Comparison of ENCODE assay signal across 18 cellular contexts in the genomic region with DNA sequence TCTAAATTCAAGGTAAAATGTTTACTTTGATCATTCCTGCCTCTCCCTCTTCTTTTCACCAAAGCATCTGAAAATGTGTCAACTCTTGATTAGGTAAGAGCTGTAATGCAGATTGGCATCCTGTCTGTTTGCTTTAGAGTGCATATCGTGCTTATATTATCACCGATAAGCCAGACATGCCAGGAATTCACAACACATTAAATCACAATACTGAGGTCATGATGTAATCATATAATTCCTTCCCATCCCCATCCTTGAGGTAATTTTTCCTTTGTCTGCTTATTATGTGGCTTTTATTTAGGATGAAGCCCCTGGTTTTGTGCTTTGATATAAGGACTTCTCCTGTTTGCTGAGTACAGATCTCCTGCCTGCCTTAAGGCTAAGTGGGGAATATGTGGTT. TPM values are rescaled to one million over a fixed set of nuclear protein-coding genes. Genes with fewer than 3 reads are reported as not detected.
DNase-seq lines count a peak whose midpoint lies in the region; ATAC-seq, FAIRE-seq and TF ChIP-seq lines count a peak whose summit lies in the region.
"Had no signal": no experiment of that assay in that cellular context is flagged by ENCODE, and none has a peak within 500 bp of the region (broad histone marks: within the 10 kb centered on the region; RNA-seq: fewer than 3 reads in every experiment).

No MANE protein-coding gene starts in this region.

- no peak for FAIRE-seq in bronchial epithelial cell (lab: Jason Lieb, UNC)

- no peaks in the 10 kb centered on the region for H3F3A ChIP-seq in PC-3 (ENCODE audit: low read length, unreplicated experiment)

- peaks cover 55% of the 10 kb centered on the region for H3K36me3 Mint-ChIP-seq in mesothelial cell of epicardium

- peak overlapping the region; percentile 15; the same call in 1 of the 2 replicates for H3K4me2 ChIP-seq in PC-3 (ENCODE audit: low read length)

- peaks cover 29% of the 10 kb centered on the region for H3K79me2 ChIP-seq in PC-3 (ENCODE audit: low read length)

- DNase-seq in Caki2 (ENCODE audit: low read depth) = peak; percentile 54
- peak; percentile 52 for DNase-seq in PC-3
- peak; percentile 87 for DNase-seq in bronchial epithelial cell (ENCODE audit: low read depth)
- no peak for DNase-seq in mesothelial cell of epicardium (ENCODE audit: low spot score in 2 of 2, unreplicated experiment in 2 of 2)
- DNase-seq in mucosa of descending colon = no peak
- DNase-seq in activated effector memory CD4-positive, alpha-beta T cell treated with anti-CD3 and anti-CD28 coated beads, Interleukin-2, amount 50 U/mL, for 16 hours = no peak
- no peak for DNase-seq in stimulated activated naive CD4-positive, alpha-beta T cell (lab: John Stamatoyannopoulos, UW)
- DNase-seq: activated T-cell treated with anti-CD3 and anti-CD28 coated beads, Interleukin-2, amount 50 U/mL, for 4 hours; C1 segment of cervical spinal cord; effector CD8-positive, alpha-beta T cell; GOT3; naive thymus-derived CD4-positive, alpha-beta T cell; NCI-H2081 treated with DMSO at 0.1 percent for 48 hours; stimulated activated CD4-positive, alpha-beta T cell treated with anti-CD3 and anti-CD28 coated beads, Interleukin-4, amount 100 ng/mL, for 4 hours had no signal

- H3K4me1 ChIP-seq in PC-3 (ENCODE audit: insufficient read depth, low read length) (peaks cover 50% of the 10 kb centered on the region), mucosa of descending colon (ENCODE audit: low read depth) (no peaks in the 10 kb centered on the region)

- H3K27me3 Mint-ChIP-seq in mesothelial cell of epicardium (ENCODE audit: low read depth) = no peaks in the 10 kb centered on the region
- H3K27me3 Mint-ChIP-seq: naive thymus-derived CD4-positive, alpha-beta T cell; stimulated activated memory B cell treated with anti-CD40 and anti-IgM and Interleukin-4, amounts not matched to agents 10 μg/mL and 1 μg/mL and 100 μg/mL, for 72 hours had no signal

- no peak for TF ChIP-seq CTCF in PC-3 (conservative IDR thresholded peaks at IDR 0.05; ENCODE audit: low read depth, low read length)
- no peak for TF ChIP-seq CTCF in bronchial epithelial cell (IDR thresholded peaks at IDR 0.05; ENCODE audit: insufficient read depth, low read length, severe bottlenecking)
- TF ChIP-seq CTCF in mesothelial cell of epicardium (IDR thresholded peaks at IDR 0.05; ENCODE audit: unreplicated experiment) = no peak
- TF ChIP-seq CTCF in mucosa of descending colon (IDR thresholded peaks at IDR 0.05) = no peak

- CTCF ChIA-PET in PC-3 (lab: Charles Lee) = no interaction called here

- H3K4me1 Mint-ChIP-seq in mesothelial cell of epicardium = peaks cover 20% of the 10 kb centered on the region

- H2AFZ ChIP-seq in PC-3 (ENCODE audit: low read length) = no peak overlapping the region

- in situ Hi-C loops in Caki2 (cut with HindIII; ENCODE audit: low pct_unique_long_range_greater_than_20kb, low sequenced_read_pairs) = no loop called here

- H3K9ac ChIP-seq in PC-3 (ENCODE audit: low read length) = no peak overlapping the region

- no peaks in the 10 kb centered on the region for H4K20me1 ChIP-seq in PC-3 (ENCODE audit: low read length)

- H3K9me3 ChIP-seq in PC-3 (ENCODE audit: low read length) (no peaks in the 10 kb centered on the region), mucosa of descending colon (no peaks in the 10 kb centered on the region)
- H3K9me3 ChIP-seq: ascending aorta, gastroesophageal sphincter had no signal

- H3K36me3 ChIP-seq in PC-3 (ENCODE audit: low read depth, low read length) (peaks cover 67% of the 10 kb centered on the region), bronchial epithelial cell (ENCODE audit: control insufficient read depth, insufficient read depth, low read length) (peaks cover 20% of the 10 kb centered on the region), mucosa of descending colon (ENCODE audit: low read depth) (peaks cover 20% of the 10 kb centered on the region)

- H3K27ac ChIP-seq in PC-3 (ENCODE audit: low read length) = peak overlapping the region; percentile 6; the same call in 1 of the 2 replicates
- H3K27ac ChIP-seq: ascending aorta, gastroesophageal sphincter had no signal

- intact Hi-C loops in PC-3 (cut with micrococcal nuclease) = no loop called here
- intact Hi-C loops in mucosa of descending colon (cut with DNase I, micrococcal nuclease) = no loop called here

- H3K4me3 Mint-ChIP-seq in mesothelial cell of epicardium = no peak overlapping the region
- H3K4me3 Mint-ChIP-seq: activated T-cell treated with anti-CD3 and anti-CD28 coated beads, Interleukin-2, amount 50 U/mL, for 4 hours; naive thymus-derived CD4-positive, alpha-beta T cell; stimulated activated memory B cell treated with anti-CD40 and anti-IgM and Interleukin-4, amounts not matched to agents 10 μg/mL and 1 μg/mL and 100 μg/mL, for 72 hours had no signal

- ATAC-seq in PC-3 (no peak), mucosa of descending colon (no peak), HG03378 (IDR thresholded peaks at IDR 0.05; ENCODE audit: unreplicated experiment) (no peak)
- ATAC-seq: activated T-cell treated with anti-CD3 and anti-CD28 coated beads, Interleukin-2, amount 50 U/mL, for 4 hours; gastroesophageal sphincter; naive thymus-derived CD4-positive, alpha-beta T cell; stimulated activated memory B cell treated with anti-CD40 and anti-IgM and Interleukin-4, amounts not matched to agents 10 μg/mL and 1 μg/mL and 100 μg/mL, for 72 hours had no signal

- H3K4me3 ChIP-seq in PC-3 (ENCODE audit: low read length) (no peak overlapping the region), bronchial epithelial cell (ENCODE audit: low read depth, low read length) (no peak overlapping the region), mucosa of descending colon (no peak overlapping the region)
- H3K4me3 ChIP-seq: ascending aorta, gastroesophageal sphincter had no signal

- POLR2A ChIA-PET in PC-3 (lab: Charles Lee; ENCODE audit: unreplicated experiment) = no interaction called here

- H3K9me3 Mint-ChIP-seq in mesothelial cell of epicardium = no peaks in the 10 kb centered on the region
- H3K9me3 Mint-ChIP-seq: activated T-cell treated with anti-CD3 and anti-CD28 coated beads, Interleukin-2, amount 50 U/mL, for 4 hours; naive thymus-derived CD4-positive, alpha-beta T cell; stimulated activated memory B cell treated with anti-CD40 and anti-IgM and Interleukin-4, amounts not matched to agents 10 μg/mL and 1 μg/mL and 100 μg/mL, for 72 hours had no signal

- H3K9me2 ChIP-seq in PC-3 (replicated peaks; ENCODE audit: low read length) = no peaks in the 10 kb centered on the region

- peak overlapping the region; percentile 84 for H3K27ac Mint-ChIP-seq in mesothelial cell of epicardium
- H3K27ac Mint-ChIP-seq: stimulated activated memory B cell treated with anti-CD40 and anti-IgM and Interleukin-4, amounts not matched to agents 10 μg/mL and 1 μg/mL and 100 μg/mL, for 72 hours had no signal

- H3K27me3 ChIP-seq in PC-3 (ENCODE audit: low read length) (no peaks in the 10 kb centered on the region), bronchial epithelial cell (ENCODE audit: control insufficient read depth, insufficient read depth, low read length) (no peaks in the 10 kb centered on the region)
- H3K27me3 ChIP-seq: ascending aorta, gastroesophageal sphincter had no signal

- no TSS peak for BruUV-seq in PC-3 (replicated peaks; lab: Mats Ljungman, UMichigan)

RNA-seq across cellular contexts. Expression of a gene that starts 10.2 kb away (rescaled TPM):
- 71.9 and 114 TPM in 2 replicates for total RNA-seq in Caki2 (2014; rRNA removed; shearing (Covaris generic); ENCODE audit: low replicate concordance)
- total RNA-seq in PC-3 (2014; rRNA removed) (58.9 and 59.0 TPM in 2 replicates), bronchial epithelial cell (42.2 and 56.9 TPM in 2 replicates), mesothelial cell of epicardium (69.3 to 70.8 TPM (median 70.4 TPM) in 3 replicates), mucosa of descending colon (10 to 100 TPM; 35.0 to 45.4 (median 40.9) TPM)

RNA-seq across cellular contexts. Expression of a gene that starts 37.8 kb away (rescaled TPM):
- 5.1 and 8.4 TPM in 2 replicates for total RNA-seq in Caki2 (2014; rRNA removed; shearing (Covaris generic); ENCODE audit: low replicate concordance)
- total RNA-seq in PC-3 (2014; rRNA removed) (2.8 and 3.5 TPM in 2 replicates), bronchial epithelial cell (1.4 and 2.6 TPM in 2 replicates), mesothelial cell of epicardium (3.0 to 5.1 TPM (median 3.9 TPM) in 3 replicates), mucosa of descending colon (10 to 100 TPM in 1 of 3 donors, 1 to 10 TPM in 1, under 1 TPM in 1; 0.93 to 12.9 (median 5.0) TPM)

Comparison
In these comparisons a context has a peak if more than half of its experiments do, and no peak if none do; other contexts are left out.
1. DNase-seq: peak in Caki2 (single experiment), PC-3 (single experiment) and bronchial epithelial cell (single experiment); none in mesothelial cell of epicardium (0 of 2), mucosa of descending colon (0 of 3), activated effector memory CD4-positive, alpha-beta T cell treated with anti-CD3 and anti-CD28 coated beads, Interleukin-2, amount 50 U/mL, for 16 hours (single experiment) and stimulated activated naive CD4-positive, alpha-beta T cell (0 of 6).